Comparison of ENCODE assay signal across 25 cellular contexts in genomic region chr2:158718196-158718585, GRCh38.
A peak's percentile ranks its signal among the peaks of the same experiment; 100 is the strongest.
DNase-seq lines count a peak whose midpoint lies in the region; ATAC-seq, FAIRE-seq and TF ChIP-seq lines count a peak whose summit lies in the region.
"Had no signal": no experiment of that assay in that cellular context is flagged by ENCODE, and none has a peak within 500 bp of the region (broad histone marks: within the 10 kb centered on the region; RNA-seq: fewer than 3 reads in every experiment).

No MANE protein-coding gene starts in this region.

- peaks cover 0 to 7% (median 0%) of the 10 kb centered on the region in 11 donors for H3K9me3 ChIP-seq in heart right ventricle
- no peaks in the 10 kb centered on the region for H3K9me3 ChIP-seq in kidney (ENCODE audit: control insufficient read depth in 1 of 2, low read length in 2 of 2)
- no peaks in the 10 kb centered on the region for H3K9me3 ChIP-seq in parathyroid adenoma (ENCODE audit: control insufficient read depth, low read length)
- no peaks in the 10 kb centered on the region for H3K9me3 ChIP-seq in vagina

- H3K27ac ChIP-seq in heart right ventricle (peak overlapping the region in 8 of 10 donors; percentile 16 to 94 (median 84)), kidney (ENCODE audit: low read depth in 2 of 2, low read length in 2 of 2) (peak overlapping the region; percentile 52 to 55), parathyroid adenoma (peak overlapping the region; percentile 55), vagina (no peak overlapping the region)
- H3K27ac ChIP-seq: HL-60 had no signal

- H3K4me3 ChIP-seq in heart right ventricle, result no peak overlapping the region
- H3K4me3 ChIP-seq in kidney (ENCODE audit: low read length in 2 of 2), result no peak overlapping the region
- no peak overlapping the region for H3K4me3 ChIP-seq in parathyroid adenoma (ENCODE audit: low read depth, low read length)
- no peak overlapping the region for H3K4me3 ChIP-seq in vagina
- H3K4me3 ChIP-seq: GM12878 had no signal

- H3K79me2 ChIP-seq in parathyroid adenoma, result no peaks in the 10 kb centered on the region

- H3K36me3 ChIP-seq in heart right ventricle (no peaks in the 10 kb centered on the region), kidney (ENCODE audit: control insufficient read depth in 1 of 2, insufficient read depth in 2 of 2, low read length in 2 of 2) (no peaks in the 10 kb centered on the region), parathyroid adenoma (ENCODE audit: control insufficient read depth, insufficient read depth, low read length) (no peaks in the 10 kb centered on the region), vagina (no peaks in the 10 kb centered on the region)

- H3K9ac ChIP-seq in kidney (ENCODE audit: low read length in 2 of 2), result no peak overlapping the region
- no peak overlapping the region for H3K9ac ChIP-seq in parathyroid adenoma

- FAIRE-seq in kidney (lab: Jason Lieb, UNC), result no peak
- FAIRE-seq: GM12878 had no signal

- H3K27me3 ChIP-seq in heart right ventricle (no peaks in the 10 kb centered on the region), parathyroid adenoma (ENCODE audit: control insufficient read depth, insufficient read depth, low read length) (no peaks in the 10 kb centered on the region), vagina (no peaks in the 10 kb centered on the region)

- H3K4me1 ChIP-seq in heart right ventricle, result peaks cover 0 to 58% (median 36%) of the 10 kb centered on the region in 9 donors
- peaks cover 0 to 9% of the 10 kb centered on the region in 2 donors for H3K4me1 ChIP-seq in kidney (ENCODE audit: control insufficient read depth in 1 of 2, insufficient read depth in 1 of 2, low read depth in 1 of 2, low read length in 2 of 2)
- no peaks in the 10 kb centered on the region for H3K4me1 ChIP-seq in parathyroid adenoma
- H3K4me1 ChIP-seq in vagina, result peaks cover 34% of the 10 kb centered on the region

- ATAC-seq in heart right ventricle (no peak), Right ventricle myocardium superior (ENCODE audit: poor library complexity) (no peak), GM21515 (IDR thresholded peaks at IDR 0.05; ENCODE audit: unreplicated experiment) (no peak), HG03354 (IDR thresholded peaks at IDR 0.05; ENCODE audit: poor library complexity, severe bottlenecking, unreplicated experiment) (no peak)
- ATAC-seq: CD8-positive, alpha-beta T cell; GM12878 had no signal

- DNase-seq in heart right ventricle, result no peak
- no peak for DNase-seq in Right ventricle myocardium superior
- no peak for DNase-seq in kidney
- DNase-seq in vagina (ENCODE audit: extremely low spot score in 2 of 2), result peak; percentile 49 to 70
- no peak for DNase-seq in NCI-H1092 (lab: John Stamatoyannopoulos, UW)
- DNase-seq: AML-193; C1 segment of cervical spinal cord; CD8-positive, alpha-beta T cell; DND-41; GOT3; HCEC 1CT; KBM-7; MM.1S; NCI-H1048; NCI-H1436 treated with DMSO at 0.1 percent for 48 hours; NCI-H2029; NCI-H2227 treated with DMSO at 0.1 percent for 48 hours; NCI-H510A; NCI-H748 treated with DMSO at 0.1 percent for 48 hours; NK-92 treated with Interleukin-12 subunit alpha and Interleukin-12 subunit beta, amount 100 ng/mL, for 24 hours had no signal

- no peak for TF ChIP-seq POLR2A in vagina (IDR thresholded peaks at IDR 0.05)

- H2AFZ ChIP-seq in parathyroid adenoma, result no peak overlapping the region

- TF ChIP-seq CTCF in heart right ventricle (IDR thresholded peaks at IDR 0.05) (no peak), kidney (IDR thresholded peaks at IDR 0.05; ENCODE audit: borderline replicate concordance, extremely low read depth, insufficient read depth) (no peak), parathyroid adenoma (IDR thresholded peaks at IDR 0.05) (no peak), vagina (IDR thresholded peaks at IDR 0.05) (no peak)

- intact Hi-C loops in heart right ventricle (cut with DNase I), result loop anchor here in 2 of 10 donors (5.0 kb wide), 1 partner anchor 51 kb away; no protein-coding TSS in a partner anchor
- intact Hi-C loops in Right ventricle myocardium superior (cut with DNase I), result no loop called here
- intact Hi-C loops in kidney (cut with DNase I), result no loop called here
- intact Hi-C loops in vagina (cut with DNase I), result no loop called here

- no peak overlapping the region for H3K4me2 ChIP-seq in parathyroid adenoma (ENCODE audit: low read length)

Comparison
In these comparisons a context has a peak if more than half of its experiments do, and no peak if none do; other contexts are left out.
1. DNase-seq: peak in vagina (2 of 2); none in heart right ventricle (0 of 2), Right ventricle myocardium superior (single experiment), kidney (single experiment) and NCI-H1092 (single experiment).